Comparison of ENCODE assay signal across 9 cellular contexts in the genomic region with DNA sequence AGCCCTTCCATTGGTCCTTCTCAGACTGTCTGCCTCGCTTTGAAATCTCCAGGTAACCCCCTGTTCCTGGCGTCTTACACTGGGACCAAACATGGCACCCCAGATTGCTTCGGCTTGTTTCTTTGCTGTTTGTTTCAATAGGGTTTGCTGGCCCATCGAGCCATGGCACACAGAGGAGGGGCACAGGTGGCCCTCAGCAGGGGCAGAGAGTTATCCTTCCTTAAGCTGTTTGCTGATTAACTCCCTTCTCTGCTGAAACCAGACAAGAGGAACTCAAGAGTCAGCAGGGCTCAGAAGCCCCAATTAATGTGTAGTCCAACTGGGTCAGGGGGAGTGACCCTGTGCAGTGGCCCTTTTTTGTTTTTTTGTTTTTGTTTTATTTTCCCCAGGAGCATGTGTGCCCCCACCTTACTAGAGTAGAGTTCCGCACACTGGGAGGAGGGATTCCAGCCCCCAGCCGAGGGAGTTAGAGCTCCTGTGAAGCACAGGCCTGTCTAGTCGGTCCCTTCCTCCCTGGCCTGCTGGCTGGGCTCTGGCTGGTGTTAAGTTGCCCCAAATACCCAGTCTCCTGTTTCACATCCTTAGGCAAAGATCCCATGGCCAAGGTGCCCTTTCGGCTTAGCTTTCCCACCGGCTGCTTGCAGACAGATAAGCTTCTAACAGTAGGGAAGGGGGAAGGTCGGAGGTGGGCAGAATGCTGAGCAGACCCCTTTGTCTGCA. TPM values are rescaled to one million over a fixed set of nuclear protein-coding genes. Genes with fewer than 3 reads are reported as not detected.
A peak's percentile ranks its signal among the peaks of the same experiment; 100 is the strongest.
DNase-seq lines count a peak whose midpoint lies in the region; ATAC-seq and TF ChIP-seq lines count a peak whose summit lies in the region.
"Had no signal": no experiment of that assay in that cellular context is flagged by ENCODE, and none has a peak within 500 bp of the region (broad histone marks: within the 10 kb centered on the region; RNA-seq: fewer than 3 reads in every experiment).

No MANE protein-coding gene starts in this region.

- POLR2A ChIA-PET in SK-N-SH (lab: Yijun Ruan, JAX): interaction anchor here (0.6 kb wide), 1 partner anchor 16 kb away, joined by 8 read pairs; no protein-coding TSS in a partner anchor

- in situ Hi-C loops in brain microvascular endothelial cell (cut with HindIII; ENCODE audit: low pct_ligation_motif_present, low sequenced_read_pairs): no loop called here

- DNase-seq in SK-N-SH: no peak
- DNase-seq in brain microvascular endothelial cell: no peak
- no peak for DNase-seq in thyroid gland
- DNase-seq in NCI-H187 (lab: John Stamatoyannopoulos, UW): no peak
- no peak for DNase-seq in activated CD4-positive, alpha-beta T cell treated with anti-CD3 and anti-CD28 coated beads for 48 hours
- DNase-seq in NCI-H146 treated with DMSO at 0.1 percent for 48 hours (lab: John Stamatoyannopoulos, UW; ENCODE audit: unreplicated experiment): no peak

- TF ChIP-seq CTCF in SK-N-SH (IDR thresholded peaks at IDR 0.05) (no peak), brain microvascular endothelial cell (IDR thresholded peaks at IDR 0.05; ENCODE audit: low read depth, low read length, missing control alignments) (no peak), thyroid gland (IDR thresholded peaks at IDR 0.05) (no peak)

- CTCF ChIA-PET in SK-N-SH (lab: Yijun Ruan, JAX): interaction anchor here (0.7 to 2.8 kb wide), 5 partner anchors 10 to 41 kb away, joined by 3 to 11 read pairs (median 4); no protein-coding TSS in a partner anchor

- H3K27ac ChIP-seq in SK-N-SH (ENCODE audit: low read depth in 2 of 2, low read length in 1 of 2) (peak overlapping the region; percentile 72 to 85), brain microvascular endothelial cell (peak overlapping the region; percentile 82), thyroid gland (peak overlapping the region; percentile 89 to 96 (median 92))
- H3K27ac ChIP-seq: A549 had no signal

- H3K4me3 ChIP-seq in SK-N-SH (ENCODE audit: low read depth in 2 of 2, low read length in 1 of 2) (no peak overlapping the region), brain microvascular endothelial cell (ENCODE audit: low read depth, low read length) (no peak overlapping the region), mucosa of stomach (ENCODE audit: low read length) (no peak overlapping the region), thyroid gland (replicated peaks in 1 of 3) (no peak overlapping the region)
- H3K4me3 ChIP-seq: A549 had no signal

- no peak overlapping the region for H3K9ac ChIP-seq in SK-N-SH
- peak overlapping the region; percentile 50 for H3K9ac ChIP-seq in mucosa of stomach (ENCODE audit: low read length)

- TF ChIP-seq EP300 in SK-N-SH (IDR thresholded peaks at IDR 0.05; ENCODE audit: borderline replicate concordance in 1 of 2, low read depth in 1 of 2, low read length in 1 of 2): no peak

- H2AFZ ChIP-seq in SK-N-SH (ENCODE audit: low read depth): no peak overlapping the region

- TF ChIP-seq POLR2A in thyroid gland (IDR thresholded peaks at IDR 0.05): no peak

- H3K79me2 ChIP-seq in SK-N-SH (ENCODE audit: insufficient read depth): peaks cover 5% of the 10 kb centered on the region; the same call in 1 of the 2 replicates

- H3K9me3 ChIP-seq in SK-N-SH: no peaks in the 10 kb centered on the region
- H3K9me3 ChIP-seq in mucosa of stomach (ENCODE audit: control insufficient read depth, low read length): no peaks in the 10 kb centered on the region
- no peaks in the 10 kb centered on the region for H3K9me3 ChIP-seq in thyroid gland
- H3K9me3 ChIP-seq: A549 had no signal

- peak overlapping the region; percentile 65; the same call in 1 of the 2 replicates for H3K4me2 ChIP-seq in SK-N-SH
- H3K4me2 ChIP-seq: A549 had no signal

- H3K4me1 ChIP-seq in SK-N-SH (ENCODE audit: control insufficient read depth in 1 of 2, insufficient read depth in 2 of 2, low read depth in 1 of 2, low read length in 1 of 2) (peaks cover 52 to 56% of the 10 kb centered on the region in 2 experiments), mucosa of stomach (ENCODE audit: control insufficient read depth, insufficient read depth, low read length) (peaks cover 99% of the 10 kb centered on the region), thyroid gland (peaks cover 92 to 97% of the 10 kb centered on the region in 2 donors)

- H3K36me3 ChIP-seq in SK-N-SH (replicated peaks in 1 of 2; ENCODE audit: control insufficient read depth in 1 of 2, insufficient read depth in 2 of 2, low read length in 1 of 2) (no peaks in the 10 kb centered on the region), brain microvascular endothelial cell (replicated peaks) (no peaks in the 10 kb centered on the region), mucosa of stomach (ENCODE audit: control insufficient read depth, insufficient read depth, low read length) (no peaks in the 10 kb centered on the region), thyroid gland (no peaks in the 10 kb centered on the region)

- no peaks in the 10 kb centered on the region for H4K20me1 ChIP-seq in SK-N-SH (ENCODE audit: insufficient read depth)

- ATAC-seq in SK-N-SH treated with all-trans-retinoic acid at 6 μM for 48 hours: no peak
- ATAC-seq: A549 had no signal

- 97% methylated on average over 10 of the region's 10 CpGs for WGBS in SK-N-SH (ENCODE audit: low lambda C conversion rate)
- WGBS in thyroid gland, 2 donors: 67 to 76% methylated on average over 10 of the region's 10 CpGs

- peaks cover 5% of the 10 kb centered on the region for H3F3A ChIP-seq in SK-N-SH (replicated peaks; ENCODE audit: insufficient read depth)

- TF ChIP-seq RAD21 in SK-N-SH (IDR thresholded peaks at IDR 0.05; ENCODE audit: low read length): no peak

- intact Hi-C loops in thyroid gland (cut with DNase I): no loop called here

- no peaks in the 10 kb centered on the region for H3K9me2 ChIP-seq in SK-N-SH

- H3K27me3 ChIP-seq in SK-N-SH (ENCODE audit: insufficient read depth) (no peaks in the 10 kb centered on the region), brain microvascular endothelial cell (replicated peaks) (no peaks in the 10 kb centered on the region), mucosa of stomach (ENCODE audit: control insufficient read depth, insufficient read depth, low read length) (no peaks in the 10 kb centered on the region), thyroid gland (no peaks in the 10 kb centered on the region)

TF ChIP-seq in SK-N-SH, 30 proteins besides CTCF, POLR2A, EP300 and RAD21 (continues in another document):
- TF ChIP-seq EZH2phosphoT487 (IDR thresholded peaks at IDR 0.05; ENCODE audit: borderline replicate concordance, low read depth) (no peak), CHD2 (IDR thresholded peaks at IDR 0.05; ENCODE audit: low read length, partially characterized antibody) (no peak), YY1 (IDR thresholded peaks at IDR 0.05; ENCODE audit: low read depth) (no peak), JUND (IDR thresholded peaks at IDR 0.05) (no peak), RXRA (IDR thresholded peaks at IDR 0.05; ENCODE audit: borderline replicate concordance, low read depth) (no peak)
- TF ChIP-seq, protein P1, sequence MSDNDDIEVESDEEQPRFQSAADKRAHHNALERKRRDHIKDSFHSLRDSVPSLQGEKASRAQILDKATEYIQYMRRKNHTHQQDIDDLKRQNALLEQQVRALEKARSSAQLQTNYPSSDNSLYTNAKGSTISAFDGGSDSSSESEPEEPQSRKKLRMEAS (IDR thresholded peaks at IDR 0.05; ENCODE audit: low read depth): no peak

TF ChIP-seq in SK-N-SH treated with all-trans-retinoic acid at 6 μM for 48 hours, 23 proteins besides CTCF, POLR2A, EP300 and RAD21:
- TF ChIP-seq SNAI2 (CRISPR knock-in tag; IDR thresholded peaks at IDR 0.05) (no peak), ZNF8 (CRISPR knock-in tag; IDR thresholded peaks at IDR 0.05) (no peak), ZC3H10 (CRISPR knock-in tag; IDR thresholded peaks at IDR 0.05) (no peak)

RNA-seq across cellular contexts. Expression of a gene that starts 39.3 kb away (rescaled TPM):
- 3.2 and 5.5 TPM in 2 replicates for polyA plus RNA-seq in SK-N-SH (2012; rRNA removed)
- 4.7 and 5.4 TPM in 2 replicates for polyA plus RNA-seq in SK-N-SH (2012; cell fraction: cytosol; rRNA removed)
- 5.5 and 10.2 TPM in 2 replicates for polyA plus RNA-seq in SK-N-SH (2012; cell fraction: nucleus; rRNA removed)
- 10 to 100 TPM; 29.5 to 67.2 (median 39.9) TPM for total RNA-seq in thyroid gland
